In the genomic region with DNA sequence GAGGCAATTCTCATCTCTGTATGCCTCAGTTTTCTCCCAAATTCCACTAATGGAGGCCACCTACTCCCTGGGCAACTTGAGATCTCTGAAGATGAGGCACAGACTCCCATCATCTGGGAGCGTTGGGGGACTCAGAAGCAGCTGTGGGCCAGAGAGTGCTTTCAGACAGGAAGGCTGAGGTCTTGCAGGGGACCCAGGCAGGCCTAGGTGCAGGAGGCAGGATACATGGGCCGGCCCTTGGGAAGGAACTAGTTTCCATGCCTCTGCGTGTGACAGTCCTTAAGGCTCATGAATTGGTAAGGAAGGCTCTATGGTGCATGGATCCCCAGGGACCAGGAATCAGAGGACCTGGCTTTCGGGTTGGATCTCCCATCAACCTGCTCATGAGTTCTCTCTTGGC, we compare ENCODE assay signal across 20 cellular contexts. TPM values are rescaled to one million over a fixed set of nuclear protein-coding genes. Genes with fewer than 3 reads are reported as not detected.
DNase-seq lines count a peak whose midpoint lies in the region; ATAC-seq and TF ChIP-seq lines count a peak whose summit lies in the region.
"Had no signal": no experiment of that assay in that cellular context is flagged by ENCODE, and none has a peak within 500 bp of the region (broad histone marks: within the 10 kb centered on the region; RNA-seq: fewer than 3 reads in every experiment).

No MANE protein-coding gene starts in this region.

- H3K9me3 Mint-ChIP-seq in memory B cell (no peaks in the 10 kb centered on the region), glutamatergic neuron (ENCODE audit: unreplicated experiment) (peaks cover 1% of the 10 kb centered on the region)
- H3K9me3 Mint-ChIP-seq: CD8-positive, alpha-beta memory T cell; H9; natural killer cell had no signal

- 65 to 95% (median 94%) methylated on average over 3 to 4 of the region's 4 CpGs for WGBS in spleen, 5 donors

- no TSS peak for BruUV-seq in OCI-LY7 (replicated peaks; lab: Mats Ljungman, UMichigan)

- H4K20me1 ChIP-seq in BLaER1 (no peaks in the 10 kb centered on the region), OCI-LY7 (ENCODE audit: insufficient read depth, low read length) (no peaks in the 10 kb centered on the region)

- H3K9me2 ChIP-seq in OCI-LY7 (ENCODE audit: insufficient read depth, low read length): no peaks in the 10 kb centered on the region

- H3K4me2 ChIP-seq in BLaER1 (peak overlapping the region; percentile 99), OCI-LY7 (ENCODE audit: low read length) (peak overlapping the region; percentile 64)

- no peak for DNase-seq in OCI-LY7 (ENCODE audit: low spot score)
- DNase-seq in memory B cell (ENCODE audit: low spot score in 2 of 2): no peak
- peak; percentile 56 for DNase-seq in spleen
- DNase-seq in iPS-NIHi11 (ENCODE audit: low spot score): no peak
- DNase-seq in NCI-H345 (lab: John Stamatoyannopoulos, UW): no peak
- DNase-seq in glutamatergic neuron: no peak
- DNase-seq: ACHN; activated CD4-positive, CD25-positive, alpha-beta regulatory T cell treated with anti-CD3 and anti-CD28 coated beads, Interleukin-2, amount 50 U/mL, for 72 hours; CD8-positive, alpha-beta memory T cell; effector memory CD4-positive, alpha-beta T cell; H9; natural killer cell; NCI-H1048; NCI-H2107; T1000 had no signal

- peaks cover 23% of the 10 kb centered on the region for H3K36me3 ChIP-seq in BLaER1
- H3K36me3 ChIP-seq in OCI-LY7 (ENCODE audit: insufficient read depth, low read length): no peaks in the 10 kb centered on the region
- peaks cover 0 to 53% (median 10%) of the 10 kb centered on the region in 6 donors for H3K36me3 ChIP-seq in spleen
- H3K36me3 ChIP-seq: thoracic aorta had no signal

- H3K27ac ChIP-seq in BLaER1: peak overlapping the region; percentile 93
- peak overlapping the region; percentile 40 for H3K27ac ChIP-seq in OCI-LY7 (ENCODE audit: low read depth, low read length, poor library complexity, severe bottlenecking)
- H3K27ac ChIP-seq in spleen: peak overlapping the region in 6 of 8 donors; percentile 49 to 91 (median 86)

- H3K9me3 ChIP-seq in BLaER1 (no peaks in the 10 kb centered on the region), OCI-LY7 (ENCODE audit: low read length) (no peaks in the 10 kb centered on the region), spleen (no peaks in the 10 kb centered on the region)
- H3K9me3 ChIP-seq: adrenal gland, thoracic aorta had no signal

- H3K4me3 ChIP-seq in BLaER1 (no peak overlapping the region), OCI-LY7 (ENCODE audit: low read depth, low read length, poor library complexity, severe bottlenecking) (no peak overlapping the region), spleen (no peak overlapping the region)
- H3K4me3 ChIP-seq: adrenal gland, thoracic aorta had no signal

- H3K27ac Mint-ChIP-seq in memory B cell: peak overlapping the region; percentile 93
- no peak overlapping the region for H3K27ac Mint-ChIP-seq in glutamatergic neuron (ENCODE audit: unreplicated experiment)
- H3K27ac Mint-ChIP-seq: natural killer cell had no signal

- intact Hi-C loops in OCI-LY7 (cut with micrococcal nuclease; ENCODE audit: unreplicated experiment) (no loop called here), spleen (cut with DNase I; ENCODE audit: low total_unique reads) (no loop called here)

- TF ChIP-seq CTCF in OCI-LY7 (conservative IDR thresholded peaks at IDR 0.05; ENCODE audit: low read length): no peak
- TF ChIP-seq CTCF in spleen (IDR thresholded peaks at IDR 0.05 in 8 of 11, conservative IDR thresholded peaks at IDR 0.05 in 3 of 11): no peak
- TF ChIP-seq CTCF in glutamatergic neuron (IDR thresholded peaks at IDR 0.05; ENCODE audit: partially characterized antibody, unreplicated experiment): no peak

- H3K4me3 Mint-ChIP-seq in memory B cell (peak overlapping the region; percentile 78), glutamatergic neuron (ENCODE audit: unreplicated experiment) (no peak overlapping the region)
- H3K4me3 Mint-ChIP-seq: CD8-positive, alpha-beta memory T cell; H9; natural killer cell had no signal

- POLR2A ChIA-PET in OCI-LY7 (lab: Charles Lee): interaction anchor here (1.7 to 2.7 kb wide), 2 partner anchors 12 to 65 kb away, joined by 4 to 15 read pairs; no protein-coding TSS in a partner anchor

- no peak overlapping the region for H2AFZ ChIP-seq in OCI-LY7 (ENCODE audit: low read length)

- no peak overlapping the region for H3K9ac ChIP-seq in BLaER1

- H3K27me3 Mint-ChIP-seq in memory B cell: no peaks in the 10 kb centered on the region
- peaks cover 6% of the 10 kb centered on the region for H3K27me3 Mint-ChIP-seq in glutamatergic neuron (ENCODE audit: unreplicated experiment)
- H3K27me3 Mint-ChIP-seq: CD8-positive, alpha-beta memory T cell had no signal

- ATAC-seq in memory B cell (ENCODE audit: low read depth) (no peak), HG02884 (IDR thresholded peaks at IDR 0.05; ENCODE audit: unreplicated experiment) (no peak)
- ATAC-seq: natural killer cell, Panc1 had no signal

- peaks cover 49% of the 10 kb centered on the region for H3K4me1 Mint-ChIP-seq in memory B cell
- H3K4me1 Mint-ChIP-seq in glutamatergic neuron (ENCODE audit: low read depth, unreplicated experiment): peaks cover 36% of the 10 kb centered on the region

- no peaks in the 10 kb centered on the region for H3K27me3 ChIP-seq in BLaER1
- no peaks in the 10 kb centered on the region for H3K27me3 ChIP-seq in spleen (replicated peaks in 1 of 7)
- H3K27me3 ChIP-seq: adrenal gland had no signal

- CTCF ChIA-PET in OCI-LY7 (lab: Charles Lee; ENCODE audit: unreplicated experiment): interaction anchor here (0.9 kb wide), 1 partner anchor 11 kb away, joined by 7 read pairs; no protein-coding TSS in a partner anchor

- peaks cover 94% of the 10 kb centered on the region for H3K4me1 ChIP-seq in BLaER1
- H3K4me1 ChIP-seq in OCI-LY7 (ENCODE audit: insufficient read depth, low read length, poor library complexity, severe bottlenecking): peaks cover 81% of the 10 kb centered on the region
- H3K4me1 ChIP-seq in spleen: peaks cover 42 to 100% (median 78%) of the 10 kb centered on the region in 6 donors

- H3K36me3 Mint-ChIP-seq in memory B cell (peaks cover 21% of the 10 kb centered on the region), glutamatergic neuron (ENCODE audit: unreplicated experiment) (no peaks in the 10 kb centered on the region)
- H3K36me3 Mint-ChIP-seq: natural killer cell had no signal

- no peaks in the 10 kb centered on the region for H3K79me2 ChIP-seq in OCI-LY7 (ENCODE audit: insufficient read depth, low read depth, low read length)

- TF ChIP-seq POLR2A in spleen (IDR thresholded peaks at IDR 0.05): no peak

RNA-seq across cellular contexts. Expression of gene BMF, which starts 14.5 kb away (rescaled TPM):
- 4.8 and 5.3 TPM in 2 replicates for total RNA-seq in OCI-LY7 (2014; rRNA removed; shearing (Covaris generic))
- total RNA-seq in OCI-LY7 (2022): 11.1 and 11.3 TPM in 2 replicates
- total RNA-seq in spleen: 10 to 100 TPM; 16.9 to 77.9 (median 36.1) TPM
- 10 to 100 TPM; 25.5 to 33.1 (median 27.7) TPM for polyA plus RNA-seq in spleen
- total RNA-seq in glutamatergic neuron (ENCODE audit: unreplicated experiment): 11.3 TPM

RNA-seq across cellular contexts. Expression of gene SRP14, which starts 55.2 kb away (rescaled TPM):
- total RNA-seq in OCI-LY7 (2014; rRNA removed; shearing (Covaris generic)): 188 and 250 TPM in 2 replicates
- total RNA-seq in OCI-LY7 (2022) (130 TPM in 2 replicates), spleen (100 to 1,000 TPM; 109 to 256 (median 145) TPM), glutamatergic neuron (ENCODE audit: unreplicated experiment) (246 TPM)
- 100 to 1,000 TPM; 295 to 356 (median 353) TPM for polyA plus RNA-seq in spleen

Comparison
In these comparisons a context has a peak if more than half of its experiments do, and no peak if none do; other contexts are left out.
1. H3K27ac ChIP-seq: peak in every context shown above with its lines; median percentile 93 in BLaER1; 86 in spleen; 40 in OCI-LY7.